ENCODE assay signal across 10 cellular contexts in genomic region chr15:90593469-90594158, GRCh38.
DNase-seq lines count a peak whose midpoint lies in the region; ATAC-seq and TF ChIP-seq lines count a peak whose summit lies in the region.
"Had no signal": no experiment of that assay in that cellular context is flagged by ENCODE, and none has a peak within 500 bp of the region (broad histone marks: within the 10 kb centered on the region; RNA-seq: fewer than 3 reads in every experiment).

No MANE protein-coding gene starts in this region.

- ATAC-seq in activated naive CD4-positive, alpha-beta T cell treated with anti-CD3 and anti-CD28 coated beads, Interleukin-2, amount 50 U/mL, for 72 hours, result no peak

- H3K4me3 ChIP-seq in ACC112 (ENCODE audit: low read depth, low read length), result no peak overlapping the region
- peak overlapping the region; percentile 48 for H3K4me3 ChIP-seq in GM12865 (ENCODE audit: low read depth, low read length)
- no peak overlapping the region for H3K4me3 ChIP-seq in muscle layer of duodenum (ENCODE audit: low read depth in 1 of 2, low read length in 2 of 2)
- H3K4me3 ChIP-seq: GM23338 had no signal

- H3K4me1 ChIP-seq in ACC112 (ENCODE audit: control insufficient read depth, insufficient read depth, low read length, unreplicated experiment), result peaks cover 34% of the 10 kb centered on the region
- peaks cover 9 to 10% of the 10 kb centered on the region in 2 donors for H3K4me1 ChIP-seq in muscle layer of duodenum (ENCODE audit: control insufficient read depth in 1 of 2, insufficient read depth in 2 of 2, low read length in 2 of 2)

- H3K9me3 ChIP-seq in muscle layer of duodenum (ENCODE audit: control insufficient read depth in 1 of 2, low read length in 2 of 2), result no peaks in the 10 kb centered on the region

- peaks cover 0 to 4% of the 10 kb centered on the region in 2 donors for H3K9me3 Mint-ChIP-seq in activated naive CD4-positive, alpha-beta T cell treated with anti-CD3 and anti-CD28 coated beads, Interleukin-2, amount 50 U/mL, for 72 hours
- H3K9me3 Mint-ChIP-seq: GM23338 had no signal

- DNase-seq in GM12865 (ENCODE audit: low read depth), result peak; percentile 22
- no peak for DNase-seq in activated naive CD4-positive, alpha-beta T cell treated with anti-CD3 and anti-CD28 coated beads, Interleukin-2, amount 50 U/mL, for 72 hours (ENCODE audit: low spot score in 2 of 2)
- DNase-seq in putamen (ENCODE audit: low spot score), result no peak
- DNase-seq in Kasumi-1 (lab: John Stamatoyannopoulos, UW), result no peak
- DNase-seq in SKM-1 (lab: John Stamatoyannopoulos, UW; ENCODE audit: unreplicated experiment), result no peak
- DNase-seq in NCI-H187 (lab: John Stamatoyannopoulos, UW), result no peak
- DNase-seq: SIG-M5 had no signal

- no peaks in the 10 kb centered on the region for H3K36me3 ChIP-seq in ACC112 (ENCODE audit: insufficient read depth, low read length)
- no peaks in the 10 kb centered on the region for H3K36me3 ChIP-seq in muscle layer of duodenum (ENCODE audit: control insufficient read depth in 1 of 2, insufficient read depth in 2 of 2, low read length in 2 of 2)

- H2AFZ ChIP-seq in ACC112 (ENCODE audit: low read length, unreplicated experiment), result no peak overlapping the region

- H3K36me3 Mint-ChIP-seq in activated naive CD4-positive, alpha-beta T cell treated with anti-CD3 and anti-CD28 coated beads, Interleukin-2, amount 50 U/mL, for 72 hours, result peaks cover 15 to 56% of the 10 kb centered on the region in 2 donors

- peak overlapping the region; percentile 93 for H3K27ac ChIP-seq in ACC112 (ENCODE audit: low read depth, low read length)
- H3K27ac ChIP-seq in muscle layer of duodenum (ENCODE audit: low read length), result peak overlapping the region; percentile 70

- H3K79me2 ChIP-seq in ACC112 (ENCODE audit: control insufficient read depth, insufficient read depth, low read length, unreplicated experiment), result peaks cover 2% of the 10 kb centered on the region

- TF ChIP-seq CTCF in GM12865 (IDR thresholded peaks at IDR 0.05; ENCODE audit: insufficient read depth, low read depth, low read length, missing control alignments), result no peak

- H3K27ac Mint-ChIP-seq in activated naive CD4-positive, alpha-beta T cell treated with anti-CD3 and anti-CD28 coated beads, Interleukin-2, amount 50 U/mL, for 72 hours, result peak overlapping the region; percentile 95 to 100

- H3K27me3 ChIP-seq in ACC112 (ENCODE audit: insufficient read depth, low read length) (no peaks in the 10 kb centered on the region), muscle layer of duodenum (ENCODE audit: low read depth, low read length) (no peaks in the 10 kb centered on the region)
